29 cellular contexts compared by ENCODE assay signal in the genomic region with DNA sequence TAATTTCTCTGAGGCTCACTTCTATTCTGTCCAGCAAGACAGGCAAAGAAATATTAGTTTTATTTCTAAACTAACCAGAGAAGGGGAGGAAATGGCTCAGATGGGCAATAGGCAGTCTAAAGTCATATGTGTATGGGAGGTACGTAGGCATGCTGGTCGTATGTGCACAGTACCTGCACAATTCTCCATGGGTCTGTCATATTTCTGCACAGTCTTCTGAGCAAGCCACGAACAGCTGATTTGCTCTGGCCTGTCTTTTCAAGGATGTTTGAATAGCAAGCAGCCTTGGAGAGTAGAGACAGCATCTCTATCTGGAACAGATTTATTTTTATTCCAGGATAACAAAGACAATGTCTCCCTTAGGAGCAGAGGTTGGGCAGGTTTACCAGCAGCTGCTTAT.
"Had no signal": no experiment of that assay in that cellular context is flagged by ENCODE, and none has a peak within 500 bp of the region (broad histone marks: within the 10 kb centered on the region; RNA-seq: fewer than 3 reads in every experiment).

No MANE protein-coding gene starts in this region.

- FAIRE-seq: small intestine had no signal

- H3K4me1 ChIP-seq: parathyroid adenoma, psoas muscle, right lobe of liver, sigmoid colon, thyroid gland, tibial nerve, upper lobe of right lung, uterus had no signal

- H3K9me3 Mint-ChIP-seq: natural killer cell; nephron; neural crest cell; stimulated activated effector memory CD8-positive, alpha-beta T cell treated with anti-CD3 and anti-CD28 coated beads, Interleukin-12 subunit alpha, Interleukin-12 subunit beta, amount 100 ng/mL, for 72 hours; stimulated activated naive CD8-positive, alpha-beta T cell treated with anti-CD3 and anti-CD28 coated beads, Interleukin-15, Interleukin-2, amounts not matched to agents 100 ng/mL and 50 ng/mL, for 24 hours; type B pancreatic cell had no signal

- H3K36me3 Mint-ChIP-seq: natural killer cell; stimulated activated effector memory CD8-positive, alpha-beta T cell treated with anti-CD3 and anti-CD28 coated beads, Interleukin-12 subunit alpha, Interleukin-12 subunit beta, amount 100 ng/mL, for 72 hours had no signal

- H3K27ac Mint-ChIP-seq: natural killer cell; nephron; progenitor cell of endocrine pancreas; stimulated activated effector memory CD8-positive, alpha-beta T cell treated with anti-CD3 and anti-CD28 coated beads, Interleukin-12 subunit alpha, Interleukin-12 subunit beta, amount 100 ng/mL, for 72 hours; stimulated activated naive B cell treated with anti-CD40 and anti-IgM and Interleukin-4, amounts not matched to agents 10 μg/mL and 1 μg/mL and 100 μg/mL, for 72 hours; stimulated activated naive CD8-positive, alpha-beta T cell treated with anti-CD3 and anti-CD28 coated beads, Interleukin-15, Interleukin-2, amounts not matched to agents 100 ng/mL and 50 ng/mL, for 24 hours; type B pancreatic cell had no signal

- H3K27me3 Mint-ChIP-seq: naive thymus-derived CD4-positive, alpha-beta T cell; stimulated activated naive B cell treated with anti-CD40 and anti-IgM and Interleukin-4, amounts not matched to agents 10 μg/mL and 1 μg/mL and 100 μg/mL, for 72 hours; stimulated activated naive CD8-positive, alpha-beta T cell treated with anti-CD3 and anti-CD28 coated beads, Interleukin-15, Interleukin-2, amounts not matched to agents 100 ng/mL and 50 ng/mL, for 24 hours; type B pancreatic cell had no signal

- H3K4me3 Mint-ChIP-seq: naive thymus-derived CD4-positive, alpha-beta T cell; natural killer cell; nephron; neural crest cell; stimulated activated effector memory CD8-positive, alpha-beta T cell treated with anti-CD3 and anti-CD28 coated beads, Interleukin-12 subunit alpha, Interleukin-12 subunit beta, amount 100 ng/mL, for 72 hours; stimulated activated naive B cell treated with anti-CD40 and anti-IgM and Interleukin-4, amounts not matched to agents 10 μg/mL and 1 μg/mL and 100 μg/mL, for 72 hours; stimulated activated naive CD8-positive, alpha-beta T cell treated with anti-CD3 and anti-CD28 coated beads, Interleukin-15, Interleukin-2, amounts not matched to agents 100 ng/mL and 50 ng/mL, for 24 hours; type B pancreatic cell had no signal

- H3K9me3 ChIP-seq: ovary, psoas muscle, right lobe of liver, sigmoid colon, stomach, thoracic aorta, thyroid gland, tibial nerve, upper lobe of right lung, uterus had no signal

- H3K9ac ChIP-seq: parathyroid adenoma had no signal

- H3K27me3 ChIP-seq: ovary, right lobe of liver, sigmoid colon, stomach, thyroid gland, tibial nerve, upper lobe of right lung, uterus had no signal

- ATAC-seq: naive thymus-derived CD4-positive, alpha-beta T cell; natural killer cell; psoas muscle; right cardiac atrium; right lobe of liver; stimulated activated effector memory CD8-positive, alpha-beta T cell treated with anti-CD3 and anti-CD28 coated beads, Interleukin-12 subunit alpha, Interleukin-12 subunit beta, amount 100 ng/mL, for 72 hours; stimulated activated naive B cell treated with anti-CD40 and anti-IgM and Interleukin-4, amounts not matched to agents 10 μg/mL and 1 μg/mL and 100 μg/mL, for 72 hours; upper lobe of right lung had no signal

- H2AFZ ChIP-seq: parathyroid adenoma had no signal

- H3K27ac ChIP-seq: ovary, parathyroid adenoma, psoas muscle, right lobe of liver, sigmoid colon, stomach, thoracic aorta, thyroid gland, tibial nerve, upper lobe of right lung, uterus had no signal

- H3K4me3 ChIP-seq: ovary, psoas muscle, right lobe of liver, sigmoid colon, stomach, thoracic aorta, thyroid gland, tibial nerve, upper lobe of right lung, uterus had no signal

- H3K4me1 Mint-ChIP-seq: natural killer cell had no signal

- DNase-seq: naive thymus-derived CD4-positive, alpha-beta T cell; natural killer cell; nucleus accumbens; ovary; posterior cingulate gyrus; psoas muscle; right cardiac atrium; sigmoid colon; small intestine; stimulated activated CD4-positive, alpha-beta T cell treated with anti-CD3 and anti-CD28 coated beads, Interleukin-15, amount 100 ng/mL, for 24 hours; stimulated activated CD4-positive, alpha-beta T cell treated with anti-CD3 and anti-CD28 coated beads, Interleukin-2, amount 100 ng/mL, for 24 hours; stimulated activated CD4-positive, alpha-beta T cell treated with anti-CD3 and anti-CD28 coated beads, Interleukin-2, amount 100 ng/mL, for 48 hours; stimulated activated CD4-positive, alpha-beta T cell treated with anti-CD3 and anti-CD28 coated beads, Interleukin-4, amount 100 ng/mL, for 24 hours; stimulated activated naive B cell treated with anti-CD40 and anti-IgM and Interleukin-4, amounts not matched to agents 10 μg/mL and 1 μg/mL and 100 μg/mL, for 72 hours; stimulated activated naive CD4-positive, alpha-beta T cell treated with Interleukin-2 at 50 U/mL for 16 hours; stomach; thyroid gland; uterus had no signal

- H3K36me3 ChIP-seq: ovary, right lobe of liver, sigmoid colon, stomach, thoracic aorta, thyroid gland, tibial nerve, upper lobe of right lung, uterus had no signal
